9 cellular contexts compared by ENCODE assay signal in the genomic region with DNA sequence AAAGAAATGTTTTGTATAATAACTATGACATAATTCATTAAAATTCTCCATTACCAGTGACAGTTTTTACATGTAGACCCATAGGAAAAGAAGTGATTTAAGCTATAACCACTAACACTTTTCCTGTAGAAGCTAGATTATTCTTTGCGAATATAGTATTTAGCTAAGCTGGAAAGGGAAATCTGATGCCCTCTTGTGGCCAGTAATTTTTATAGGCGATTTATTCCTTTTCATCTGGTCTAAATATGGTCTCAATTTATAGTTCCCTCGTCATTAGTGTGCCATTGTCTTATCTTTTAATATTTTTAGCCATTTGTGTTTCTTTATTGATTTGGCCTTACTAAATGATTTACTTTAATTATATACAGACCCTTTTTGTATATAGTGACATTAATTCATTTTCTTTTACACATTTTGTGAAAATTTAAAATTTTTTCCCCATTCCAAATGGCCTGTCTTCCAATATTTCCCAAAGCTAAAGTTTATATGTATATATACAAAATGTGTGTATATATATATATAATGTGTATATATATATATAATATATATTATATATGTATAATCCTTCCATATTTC. TPM values are rescaled to one million over a fixed set of nuclear protein-coding genes. Genes with fewer than 3 reads are reported as not detected.
DNase-seq lines count a peak whose midpoint lies in the region; ATAC-seq and TF ChIP-seq lines count a peak whose summit lies in the region.
"Had no signal": no experiment of that assay in that cellular context is flagged by ENCODE, and none has a peak within 500 bp of the region (broad histone marks: within the 10 kb centered on the region; RNA-seq: fewer than 3 reads in every experiment).

No MANE protein-coding gene starts in this region.

- H3K79me2 ChIP-seq in MM.1S (ENCODE audit: low read length) (no peaks in the 10 kb centered on the region), SK-N-SH (ENCODE audit: insufficient read depth) (no peaks in the 10 kb centered on the region)

- peaks cover 5% of the 10 kb centered on the region for H3K27me3 Mint-ChIP-seq in activated CD4-positive, alpha-beta T cell treated with anti-CD3 and anti-CD28 coated beads, Interleukin-2, amount 10 ng/mL, durations not matched to agents 24 days and 14 days
- H3K27me3 Mint-ChIP-seq: activated naive CD4-positive, alpha-beta T cell treated with anti-CD3 and anti-CD28 coated beads, Interleukin-2, amount 50 U/mL, for 24 hours had no signal

- H3K4me1 Mint-ChIP-seq in activated CD4-positive, alpha-beta T cell treated with anti-CD3 and anti-CD28 coated beads, Interleukin-2, amount 10 ng/mL, durations not matched to agents 24 days and 14 days = no peaks in the 10 kb centered on the region
- H3K4me1 Mint-ChIP-seq: activated naive CD4-positive, alpha-beta T cell treated with anti-CD3 and anti-CD28 coated beads, Interleukin-2, amount 50 U/mL, for 24 hours had no signal

- no peak for TF ChIP-seq EP300 in SK-N-SH (IDR thresholded peaks at IDR 0.05; ENCODE audit: borderline replicate concordance in 1 of 2, low read depth in 1 of 2, low read length in 1 of 2)

- peaks cover 4% of the 10 kb centered on the region for H3K36me3 Mint-ChIP-seq in activated CD4-positive, alpha-beta T cell treated with anti-CD3 and anti-CD28 coated beads, Interleukin-2, amount 10 ng/mL, durations not matched to agents 24 days and 14 days (ENCODE audit: low read depth)
- H3K36me3 Mint-ChIP-seq: activated naive CD4-positive, alpha-beta T cell treated with anti-CD3 and anti-CD28 coated beads, Interleukin-2, amount 50 U/mL, for 24 hours had no signal

- no peak overlapping the region for H3K4me3 Mint-ChIP-seq in activated CD4-positive, alpha-beta T cell treated with anti-CD3 and anti-CD28 coated beads, Interleukin-2, amount 10 ng/mL, durations not matched to agents 24 days and 14 days
- H3K4me3 Mint-ChIP-seq: activated naive CD4-positive, alpha-beta T cell treated with anti-CD3 and anti-CD28 coated beads, Interleukin-2, amount 50 U/mL, for 24 hours had no signal

- peak; percentile 76 for TF ChIP-seq RAD21 in SK-N-SH (IDR thresholded peaks at IDR 0.05; ENCODE audit: low read length)

- no peak for ATAC-seq in GM18861 (IDR thresholded peaks at IDR 0.05; ENCODE audit: unreplicated experiment)

- no peaks in the 10 kb centered on the region for H3K9me3 Mint-ChIP-seq in activated CD4-positive, alpha-beta T cell treated with anti-CD3 and anti-CD28 coated beads, Interleukin-2, amount 10 ng/mL, durations not matched to agents 24 days and 14 days
- H3K9me3 Mint-ChIP-seq: activated naive CD4-positive, alpha-beta T cell treated with anti-CD3 and anti-CD28 coated beads, Interleukin-2, amount 50 U/mL, for 24 hours had no signal

- no peaks in the 10 kb centered on the region for H3K27me3 ChIP-seq in MM.1S (replicated peaks; ENCODE audit: insufficient read depth, low read length)
- no peaks in the 10 kb centered on the region for H3K27me3 ChIP-seq in SK-N-SH (ENCODE audit: insufficient read depth)

- H4K20me1 ChIP-seq in MM.1S (ENCODE audit: insufficient read depth, low read length) = no peaks in the 10 kb centered on the region
- no peaks in the 10 kb centered on the region for H4K20me1 ChIP-seq in SK-N-SH (ENCODE audit: insufficient read depth)

- H3K9me2 ChIP-seq in MM.1S (replicated peaks; ENCODE audit: insufficient read depth, low read length) (no peaks in the 10 kb centered on the region), SK-N-SH (no peaks in the 10 kb centered on the region)

- H3F3A ChIP-seq in MM.1S (ENCODE audit: insufficient read depth, low read length) (no peaks in the 10 kb centered on the region), SK-N-SH (replicated peaks; ENCODE audit: insufficient read depth) (no peaks in the 10 kb centered on the region)

- H3K4me2 ChIP-seq in MM.1S (ENCODE audit: low read depth, low read length) (no peak overlapping the region), SK-N-SH (no peak overlapping the region)

- H3K9me3 ChIP-seq in MM.1S (replicated peaks; ENCODE audit: insufficient read depth, low read length) (no peaks in the 10 kb centered on the region), SK-N-SH (no peaks in the 10 kb centered on the region)

- DNase-seq in activated CD4-positive, alpha-beta T cell treated with anti-CD3 and anti-CD28 coated beads, Interleukin-2, amount 10 ng/mL, durations not matched to agents 24 days and 14 days = peak; percentile 64
- no peak for DNase-seq in activated CD4-positive, alpha-beta T cell treated with anti-CD3 and anti-CD28 coated beads, Interleukin-2, amount 50 U/mL, for 4 hours
- DNase-seq in MM.1S (peak; percentile 62), SK-N-SH (peak; percentile 35), fibroblast of pulmonary artery (ENCODE audit: low read depth) (peak; percentile 71), pons (ENCODE audit: low spot score) (peak; percentile 85), cortex of kidney (lab: John Stamatoyannopoulos, UW) (no peak)

- H3K4me1 ChIP-seq in MM.1S (ENCODE audit: low read length) = no peaks in the 10 kb centered on the region
- H3K4me1 ChIP-seq in SK-N-SH (ENCODE audit: control insufficient read depth in 1 of 2, insufficient read depth in 2 of 2, low read depth in 1 of 2, low read length in 1 of 2) = no peaks in the 10 kb centered on the region

- POLR2A ChIA-PET in SK-N-SH (lab: Yijun Ruan, JAX) = no interaction called here

- no peak overlapping the region for H3K27ac Mint-ChIP-seq in activated CD4-positive, alpha-beta T cell treated with anti-CD3 and anti-CD28 coated beads, Interleukin-2, amount 10 ng/mL, durations not matched to agents 24 days and 14 days
- H3K27ac Mint-ChIP-seq: activated naive CD4-positive, alpha-beta T cell treated with anti-CD3 and anti-CD28 coated beads, Interleukin-2, amount 50 U/mL, for 24 hours had no signal

- 12% methylated on average over 3 of the region's 3 CpGs for WGBS in SK-N-SH (ENCODE audit: low lambda C conversion rate)

- TF ChIP-seq CTCF in MM.1S (IDR thresholded peaks at IDR 0.05; ENCODE audit: low read length) (peak; percentile 61), SK-N-SH (IDR thresholded peaks at IDR 0.05) (peak; percentile 73), fibroblast of pulmonary artery (IDR thresholded peaks at IDR 0.05; ENCODE audit: low read length, missing control alignments) (peak; percentile 52)

- H2AFZ ChIP-seq in MM.1S (ENCODE audit: low read length) = no peak overlapping the region
- no peak overlapping the region for H2AFZ ChIP-seq in SK-N-SH (ENCODE audit: low read depth)

- H3K27ac ChIP-seq in MM.1S (ENCODE audit: low read length) = no peak overlapping the region
- no peak overlapping the region for H3K27ac ChIP-seq in SK-N-SH (ENCODE audit: low read depth in 2 of 2, low read length in 1 of 2)

- CTCF ChIA-PET in SK-N-SH (lab: Yijun Ruan, JAX) = interaction anchor here (0.6 to 6.9 kb wide), 18 partner anchors 9 to 214 kb away, joined by 3 to 91 read pairs (median 5); no protein-coding TSS in a partner anchor

- H3K36me3 ChIP-seq in MM.1S (replicated peaks; ENCODE audit: insufficient read depth, low read length) (no peaks in the 10 kb centered on the region), SK-N-SH (replicated peaks in 1 of 2; ENCODE audit: control insufficient read depth in 1 of 2, insufficient read depth in 2 of 2, low read length in 1 of 2) (peaks cover 3 to 8% of the 10 kb centered on the region in 2 experiments)

- H3K4me3 ChIP-seq in MM.1S (ENCODE audit: low read length) (no peak overlapping the region), SK-N-SH (ENCODE audit: low read depth in 2 of 2, low read length in 1 of 2) (no peak overlapping the region; a peak in 1 of 4 replicates), fibroblast of pulmonary artery (replicated peaks; ENCODE audit: low read depth, low read length) (no peak overlapping the region)

- no peak overlapping the region for H3K9ac ChIP-seq in MM.1S (ENCODE audit: low read length)
- H3K9ac ChIP-seq in SK-N-SH = no peak overlapping the region

- intact Hi-C loops in activated CD4-positive, alpha-beta T cell treated with anti-CD3 and anti-CD28 coated beads, Interleukin-2, amount 10 ng/mL, durations not matched to agents 24 days and 14 days (cut with micrococcal nuclease) = no loop called here

TF ChIP-seq in SK-N-SH, 30 proteins besides CTCF, POLR2A, EP300 and RAD21 (continues in another document):
- TF ChIP-seq ZBTB33 (IDR thresholded peaks at IDR 0.05; ENCODE audit: borderline replicate concordance, low read depth) (no peak), FOXJ3 (CRISPR knock-in tag; IDR thresholded peaks at IDR 0.05) (no peak), SMC3 (IDR thresholded peaks at IDR 0.05; ENCODE audit: low read depth, low read length) (peak; percentile 73), IRF3 (IDR thresholded peaks at IDR 0.05; ENCODE audit: low read depth, low read length) (no peak)

RNA-seq across cellular contexts. Expression of gene BTG3, which starts 26.7 kb away (rescaled TPM):
- total RNA-seq in activated CD4-positive, alpha-beta T cell treated with anti-CD3 and anti-CD28 coated beads, Interleukin-2, amount 10 ng/mL, durations not matched to agents 24 days and 14 days = 74.4 and 80.5 TPM in 2 replicates
- polyA plus RNA-seq in SK-N-SH (2012; rRNA removed) = 36.7 and 42.5 TPM in 2 replicates
- polyA plus RNA-seq in SK-N-SH (2012; cell fraction: cytosol; rRNA removed) = 49.9 and 54.6 TPM in 2 replicates
- 30.4 and 37.3 TPM in 2 replicates for polyA plus RNA-seq in SK-N-SH (2012; cell fraction: nucleus; rRNA removed)

Comparison
In these comparisons a context has a peak if more than half of its experiments do, and no peak if none do; other contexts are left out.
1. DNase-seq: peak in activated CD4-positive, alpha-beta T cell treated with anti-CD3 and anti-CD28 coated beads, Interleukin-2, amount 10 ng/mL, durations not matched to agents 24 days and 14 days (single experiment), MM.1S (single experiment), SK-N-SH (single experiment), fibroblast of pulmonary artery (single experiment) and pons (single experiment); none in activated CD4-positive, alpha-beta T cell treated with anti-CD3 and anti-CD28 coated beads, Interleukin-2, amount 50 U/mL, for 4 hours (0 of 2) and cortex of kidney (single experiment).
2. Peak in every context shown above with its lines, with median percentiles within 50 percentile points of each other: CTCF ChIP-seq.